Comparison of ENCODE assay signal across 8 cellular contexts in genomic region chr15:96330450-96331140, GRCh38. TPM values are rescaled to one million over a fixed set of nuclear protein-coding genes. Genes with fewer than 3 reads are reported as not detected.
DNase-seq lines count a peak whose midpoint lies in the region; ATAC-seq and TF ChIP-seq lines count a peak whose summit lies in the region.

Gene NR2F2 (plus strand): TSS chr15:96330700. CDS start chr15:96332106, 1,406 bp downstream.

- peak; percentile 58 for ATAC-seq in GM18519 (IDR thresholded peaks at IDR 0.05; ENCODE audit: low FRiP score, unreplicated experiment)
- peak; percentile 71 for ATAC-seq in HG03103 (IDR thresholded peaks at IDR 0.05; ENCODE audit: low read depth, unreplicated experiment)
- peak; percentile 94 for ATAC-seq in esophagus mucosa
- ATAC-seq in mucosa of descending colon = peak; percentile 85

- H3K36me3 Mint-ChIP-seq in activated CD4-positive, alpha-beta memory T cell treated with anti-CD3 and anti-CD28 coated beads for 36 hours = peaks cover 3% of the 10 kb centered on the region

- H3K9me3 ChIP-seq in mucosa of descending colon = no peaks in the 10 kb centered on the region
- H3K9me3 ChIP-seq in stomach = no peaks in the 10 kb centered on the region

- H3K4me3 Mint-ChIP-seq in activated CD4-positive, alpha-beta memory T cell treated with anti-CD3 and anti-CD28 coated beads for 36 hours = peak within 1 kb of the TSS; percentile 74

- TF ChIP-seq POLR2A in stomach (IDR thresholded peaks at IDR 0.05) = peak in 2 of 4 donors; percentile 91 to 92

- intact Hi-C loops in activated CD4-positive, alpha-beta memory T cell treated with anti-CD3 and anti-CD28 coated beads for 36 hours (cut with micrococcal nuclease) = loop anchor here (2.0 to 5.0 kb wide), 2 partner anchors 26 to 82 kb away; no protein-coding TSS in a partner anchor
- intact Hi-C loops in mucosa of descending colon (cut with DNase I, micrococcal nuclease) (no loop called here), stomach (cut with DNase I; ENCODE audit: low total_unique reads) (no loop called here)

- H3K36me3 ChIP-seq in mucosa of descending colon (ENCODE audit: low read depth) (no peaks in the 10 kb centered on the region), stomach (peaks cover 18 to 44% (median 23%) of the 10 kb centered on the region in 4 donors)

- H3K9me3 Mint-ChIP-seq in activated CD4-positive, alpha-beta memory T cell treated with anti-CD3 and anti-CD28 coated beads for 36 hours = no peaks in the 10 kb centered on the region

- CTCF ChIA-PET in activated CD4-positive, alpha-beta memory T cell treated with anti-CD3 and anti-CD28 coated beads for 36 hours (lab: Charles Lee) = no interaction called here

- peaks cover 19% of the 10 kb centered on the region for H3K4me1 Mint-ChIP-seq in activated CD4-positive, alpha-beta memory T cell treated with anti-CD3 and anti-CD28 coated beads for 36 hours (ENCODE audit: low read depth)

- H3K27ac ChIP-seq in stomach = peak within 1 kb of the TSS; percentile 96 to 98 (median 97)

- H3K27ac Mint-ChIP-seq in activated CD4-positive, alpha-beta memory T cell treated with anti-CD3 and anti-CD28 coated beads for 36 hours = peak within 1 kb of the TSS; percentile 33

- H3K27me3 Mint-ChIP-seq in activated CD4-positive, alpha-beta memory T cell treated with anti-CD3 and anti-CD28 coated beads for 36 hours = peaks cover 81% of the 10 kb centered on the region

- DNase-seq in 8988T = peak; percentile 90
- peak; percentile 62 for DNase-seq in NCI-H2196 treated with DMSO at 0.1 percent for 48 hours (lab: John Stamatoyannopoulos, UW; ENCODE audit: unreplicated experiment)
- DNase-seq in activated CD4-positive, alpha-beta memory T cell treated with anti-CD3 and anti-CD28 coated beads for 36 hours = peak; percentile 65
- peak; percentile 95 to 98 (median 96) for DNase-seq in mucosa of descending colon
- DNase-seq in stomach = peak; percentile 98

- H3K4me3 ChIP-seq in mucosa of descending colon (peak within 1 kb of the TSS; percentile 63), stomach (peak within 1 kb of the TSS; percentile 80 to 89 (median 88))

- TF ChIP-seq CTCF in mucosa of descending colon (IDR thresholded peaks at IDR 0.05) (no peak), stomach (IDR thresholded peaks at IDR 0.05) (no peak)

- H3K4me1 ChIP-seq in mucosa of descending colon (ENCODE audit: low read depth) (peaks cover 13% of the 10 kb centered on the region), stomach (peaks cover 3 to 23% (median 16%) of the 10 kb centered on the region in 4 donors)

- WGBS in stomach, 5 donors = 0 to 2% (median 1%) methylated on average over 41 to 78 of the region's 78 CpGs

- POLR2A ChIA-PET in activated CD4-positive, alpha-beta memory T cell treated with anti-CD3 and anti-CD28 coated beads for 36 hours (lab: Charles Lee) = no interaction called here

- TF ChIP-seq EP300 in stomach (IDR thresholded peaks at IDR 0.05) = no peak

- peaks cover 0 to 60% (median 0%) of the 10 kb centered on the region in 3 donors for H3K27me3 ChIP-seq in stomach

RNA-seq across cellular contexts. Expression of gene NR2F2, which starts in this region (rescaled TPM):
- total RNA-seq in activated CD4-positive, alpha-beta memory T cell treated with anti-CD3 and anti-CD28 coated beads for 36 hours = not detected
- total RNA-seq in esophagus mucosa = 6.9 TPM
- 10 to 100 TPM; 31.9 to 79.3 (median 36.8) TPM for total RNA-seq in mucosa of descending colon
- 10 to 100 TPM; 36.8 to 96.2 (median 63.0) TPM for total RNA-seq in stomach
- polyA plus RNA-seq in stomach = 10 to 100 TPM; 30.9 to 47.4 (median 39.7) TPM

Comparison
In these comparisons a context has a peak if more than half of its experiments do, and no peak if none do; other contexts are left out.
1. Peak in every context shown above with its lines: DNase-seq, ATAC-seq, H3K4me3 ChIP-seq and H3K27ac ChIP-seq.
2. Peak in DNase-seq in activated CD4-positive, alpha-beta memory T cell treated with anti-CD3 and anti-CD28 coated beads for 36 hours; RNA of the gene not detected or under 1 TPM.